In the genomic region with DNA sequence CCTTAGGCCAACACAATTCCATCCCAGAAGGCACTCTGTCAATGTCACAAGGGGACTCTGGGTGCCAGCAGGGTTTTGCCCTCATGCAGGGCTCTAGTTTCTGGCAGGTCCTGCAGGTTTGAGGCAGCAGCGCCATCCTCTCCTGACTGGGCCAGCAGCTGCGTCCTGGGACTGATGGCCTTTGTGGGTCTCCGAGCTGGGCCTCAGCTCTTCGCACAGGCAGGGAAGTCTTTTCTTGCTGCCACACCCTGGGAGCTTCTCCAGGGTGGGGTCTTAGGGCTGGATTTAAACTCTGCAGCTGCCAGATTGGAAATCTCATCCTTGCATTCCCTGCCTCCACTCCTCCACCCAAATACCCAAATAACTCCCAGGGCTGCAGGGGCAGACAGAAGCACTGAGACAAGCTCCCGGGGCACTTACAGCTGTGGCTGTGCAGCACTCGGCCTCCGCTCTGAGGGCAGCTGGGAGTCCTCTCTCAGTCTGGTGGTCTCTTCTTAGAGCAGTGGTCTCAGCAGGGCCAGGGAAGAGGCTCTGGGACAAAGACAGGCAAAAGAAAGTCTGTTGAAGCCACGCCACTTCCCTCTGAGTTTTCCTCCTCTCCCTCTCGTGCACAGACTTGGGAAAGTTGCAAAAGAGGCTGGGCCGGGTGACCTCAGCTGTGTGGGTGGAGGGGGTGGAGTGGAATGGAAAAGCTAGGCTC, we compare ENCODE assay signal across 10 cellular contexts. TPM values are rescaled to one million over a fixed set of nuclear protein-coding genes. Genes with fewer than 3 reads are reported as not detected.
DNase-seq lines count a peak whose midpoint lies in the region; ATAC-seq and TF ChIP-seq lines count a peak whose summit lies in the region.
"Had no signal": no experiment of that assay in that cellular context is flagged by ENCODE, and none has a peak within 500 bp of the region (broad histone marks: within the 10 kb centered on the region; RNA-seq: fewer than 3 reads in every experiment).

A gene with protein sequence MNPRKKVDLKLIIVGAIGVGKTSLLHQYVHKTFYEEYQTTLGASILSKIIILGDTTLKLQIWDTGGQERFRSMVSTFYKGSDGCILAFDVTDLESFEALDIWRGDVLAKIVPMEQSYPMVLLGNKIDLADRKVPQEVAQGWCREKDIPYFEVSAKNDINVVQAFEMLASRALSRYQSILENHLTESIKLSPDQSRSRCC (minus strand): TSS at position 563 of the 700 bp plus-strand sequence. CDS start 9,260 bp downstream, outside the sequence.

- peak within 1 kb of the TSS; percentile 0 for H3K4me3 Mint-ChIP-seq in Calu3 (ENCODE audit: low read depth, unreplicated experiment)
- H3K4me3 Mint-ChIP-seq in activated CD8-positive, alpha-beta T cell treated with anti-CD3 and anti-CD28 coated beads for 36 hours, result no peak within 1 kb of the TSS
- H3K4me3 Mint-ChIP-seq: naive B cell had no signal

- H3K9me3 Mint-ChIP-seq in Calu3 (ENCODE audit: low read depth, unreplicated experiment), result peaks cover 2% of the 10 kb centered on the region
- no peaks in the 10 kb centered on the region for H3K9me3 Mint-ChIP-seq in activated CD8-positive, alpha-beta T cell treated with anti-CD3 and anti-CD28 coated beads for 36 hours
- H3K9me3 Mint-ChIP-seq: naive B cell had no signal

- ATAC-seq in foreskin keratinocyte, result peak; percentile 34
- no peak for ATAC-seq in activated CD8-positive, alpha-beta T cell treated with anti-CD3 and anti-CD28 coated beads for 36 hours

- no TSS peak for BruUV-seq in Calu3 (replicated peaks; lab: Mats Ljungman, UMichigan)

- H3K9me2 ChIP-seq in SK-N-SH, result no peaks in the 10 kb centered on the region

- no peak for TF ChIP-seq EP300 in SK-N-SH (IDR thresholded peaks at IDR 0.05; ENCODE audit: borderline replicate concordance in 1 of 2, low read depth in 1 of 2, low read length in 1 of 2)

- H3K27me3 ChIP-seq in SK-N-SH (ENCODE audit: insufficient read depth) (no peaks in the 10 kb centered on the region), foreskin keratinocyte (no peaks in the 10 kb centered on the region), parathyroid adenoma (ENCODE audit: control insufficient read depth, insufficient read depth, low read length) (no peaks in the 10 kb centered on the region)

- POLR2A ChIA-PET in SK-N-SH (lab: Yijun Ruan, JAX), result no interaction called here
- POLR2A ChIA-PET in activated CD8-positive, alpha-beta T cell treated with anti-CD3 and anti-CD28 coated beads for 36 hours (lab: Charles Lee), result interaction anchor here (0.6 to 1.1 kb wide), 2 partner anchors 13 to 196 kb away, joined by 3 read pairs; no protein-coding TSS in a partner anchor

- peak within 1 kb of the TSS; percentile 58; the same call in 1 of the 2 replicates for H3K4me2 ChIP-seq in SK-N-SH
- H3K4me2 ChIP-seq in parathyroid adenoma (ENCODE audit: low read length), result no peak within 1 kb of the TSS

- no peaks in the 10 kb centered on the region for H4K20me1 ChIP-seq in SK-N-SH (ENCODE audit: insufficient read depth)

- TF ChIP-seq CTCF in Calu3 (IDR thresholded peaks at IDR 0.05; ENCODE audit: unreplicated experiment) (no peak), SK-N-SH (IDR thresholded peaks at IDR 0.05) (no peak), foreskin keratinocyte (conservative IDR thresholded peaks at IDR 0.05) (no peak), parathyroid adenoma (IDR thresholded peaks at IDR 0.05) (no peak)
- no peak for TF ChIP-seq CTCF in activated CD8-positive, alpha-beta T cell treated with anti-CD3 and anti-CD28 coated beads for 36 hours (IDR thresholded peaks at IDR 0.05)

- H3K27ac ChIP-seq in SK-N-SH (ENCODE audit: low read depth in 2 of 2, low read length in 1 of 2) (no peak within 1 kb of the TSS), foreskin keratinocyte (peak within 1 kb of the TSS; percentile 82), parathyroid adenoma (no peak within 1 kb of the TSS)

- 77% methylated on average over 10 of the region's 10 CpGs for WGBS in SK-N-SH (ENCODE audit: low lambda C conversion rate)

- intact Hi-C loops in Calu3 (cut with micrococcal nuclease; ENCODE audit: unreplicated experiment), result no loop called here
- intact Hi-C loops in activated CD8-positive, alpha-beta T cell treated with anti-CD3 and anti-CD28 coated beads for 36 hours (cut with micrococcal nuclease), result no loop called here

- H3F3A ChIP-seq in SK-N-SH (replicated peaks; ENCODE audit: insufficient read depth), result peaks cover 10% of the 10 kb centered on the region

- CTCF ChIA-PET in Calu3 (lab: Charles Lee) (interaction anchor here (0.6 to 1.3 kb wide), 4 partner anchors 17 to 68 kb away, joined by 3 to 5 read pairs (median 4); no protein-coding TSS in a partner anchor), SK-N-SH (lab: Yijun Ruan, JAX) (interaction anchor here (1.1 to 1.6 kb wide), 3 partner anchors 26 to 103 kb away, joined by 3 to 7 read pairs (median 4); no protein-coding TSS in a partner anchor)
- CTCF ChIA-PET in activated CD8-positive, alpha-beta T cell treated with anti-CD3 and anti-CD28 coated beads for 36 hours (lab: Charles Lee), result interaction anchor here (0.7 to 1.0 kb wide), 3 partner anchors 25 to 345 kb away, joined by 3 to 4 read pairs (median 3); no protein-coding TSS in a partner anchor

- peak within 1 kb of the TSS; percentile 2 for H3K27ac Mint-ChIP-seq in Calu3 (ENCODE audit: unreplicated experiment)
- H3K27ac Mint-ChIP-seq in activated CD8-positive, alpha-beta T cell treated with anti-CD3 and anti-CD28 coated beads for 36 hours, result no peak within 1 kb of the TSS

- peaks cover 42% of the 10 kb centered on the region for H3K4me1 Mint-ChIP-seq in Calu3 (ENCODE audit: low read depth, unreplicated experiment)
- peaks cover 20% of the 10 kb centered on the region for H3K4me1 Mint-ChIP-seq in activated CD8-positive, alpha-beta T cell treated with anti-CD3 and anti-CD28 coated beads for 36 hours (ENCODE audit: low read depth)

- H3K36me3 Mint-ChIP-seq in Calu3 (ENCODE audit: insufficient read depth, unreplicated experiment), result peaks cover 9% of the 10 kb centered on the region
- H3K36me3 Mint-ChIP-seq in activated CD8-positive, alpha-beta T cell treated with anti-CD3 and anti-CD28 coated beads for 36 hours (ENCODE audit: low read depth), result no peaks in the 10 kb centered on the region
- H3K36me3 Mint-ChIP-seq: naive B cell had no signal

- H3K9ac ChIP-seq in SK-N-SH (no peak within 1 kb of the TSS), parathyroid adenoma (no peak within 1 kb of the TSS)

- H3K79me2 ChIP-seq in SK-N-SH (ENCODE audit: insufficient read depth) (no peaks in the 10 kb centered on the region), parathyroid adenoma (no peaks in the 10 kb centered on the region)

- H3K4me3 ChIP-seq in SK-N-SH (ENCODE audit: low read depth in 2 of 2, low read length in 1 of 2), result no peak within 1 kb of the TSS
- no peak within 1 kb of the TSS for H3K4me3 ChIP-seq in parathyroid adenoma (ENCODE audit: low read depth, low read length)

- DNase-seq in Calu3 (peak; percentile 60), SK-N-SH (no peak), foreskin keratinocyte (peak; percentile 49 to 69), T-helper 2 cell (no peak), cerebellar cortex (ENCODE audit: low spot score) (no peak), activated T-cell treated with anti-CD3 and anti-CD28 coated beads for 4 hours (no peak)
- no peak for DNase-seq in activated CD8-positive, alpha-beta T cell treated with anti-CD3 and anti-CD28 coated beads for 36 hours
- DNase-seq: naive B cell had no signal

- no peaks in the 10 kb centered on the region for H3K36me3 ChIP-seq in SK-N-SH (replicated peaks in 1 of 2; ENCODE audit: control insufficient read depth in 1 of 2, insufficient read depth in 2 of 2, low read length in 1 of 2)
- no peaks in the 10 kb centered on the region for H3K36me3 ChIP-seq in parathyroid adenoma (ENCODE audit: control insufficient read depth, insufficient read depth, low read length)

- peaks cover 0 to 17% of the 10 kb centered on the region in 2 experiments; a peak in 2 of 4 replicates for H3K4me1 ChIP-seq in SK-N-SH (ENCODE audit: control insufficient read depth in 1 of 2, insufficient read depth in 2 of 2, low read depth in 1 of 2, low read length in 1 of 2)
- H3K4me1 ChIP-seq in foreskin keratinocyte, result peaks cover 43% of the 10 kb centered on the region
- no peaks in the 10 kb centered on the region for H3K4me1 ChIP-seq in parathyroid adenoma

- H3K9me3 ChIP-seq in SK-N-SH (no peaks in the 10 kb centered on the region), parathyroid adenoma (ENCODE audit: control insufficient read depth, low read length) (no peaks in the 10 kb centered on the region)

- no peaks in the 10 kb centered on the region for H3K27me3 Mint-ChIP-seq in Calu3 (ENCODE audit: unreplicated experiment)
- peaks cover 5% of the 10 kb centered on the region for H3K27me3 Mint-ChIP-seq in activated CD8-positive, alpha-beta T cell treated with anti-CD3 and anti-CD28 coated beads for 36 hours

- TF ChIP-seq RAD21 in SK-N-SH (IDR thresholded peaks at IDR 0.05; ENCODE audit: low read length), result no peak

- H2AFZ ChIP-seq in SK-N-SH (ENCODE audit: low read depth) (peak within 1 kb of the TSS; percentile 75; the same call in 1 of the 2 replicates), parathyroid adenoma (peak within 1 kb of the TSS; percentile 64)

TF ChIP-seq in SK-N-SH, 30 proteins besides CTCF, POLR2A, EP300 and RAD21 (continues in another document):
- TF ChIP-seq GABPA (IDR thresholded peaks at IDR 0.05; ENCODE audit: low read depth), result no peak
- no peak for TF ChIP-seq FOXJ3 (CRISPR knock-in tag; IDR thresholded peaks at IDR 0.05)
- TF ChIP-seq, protein P1, sequence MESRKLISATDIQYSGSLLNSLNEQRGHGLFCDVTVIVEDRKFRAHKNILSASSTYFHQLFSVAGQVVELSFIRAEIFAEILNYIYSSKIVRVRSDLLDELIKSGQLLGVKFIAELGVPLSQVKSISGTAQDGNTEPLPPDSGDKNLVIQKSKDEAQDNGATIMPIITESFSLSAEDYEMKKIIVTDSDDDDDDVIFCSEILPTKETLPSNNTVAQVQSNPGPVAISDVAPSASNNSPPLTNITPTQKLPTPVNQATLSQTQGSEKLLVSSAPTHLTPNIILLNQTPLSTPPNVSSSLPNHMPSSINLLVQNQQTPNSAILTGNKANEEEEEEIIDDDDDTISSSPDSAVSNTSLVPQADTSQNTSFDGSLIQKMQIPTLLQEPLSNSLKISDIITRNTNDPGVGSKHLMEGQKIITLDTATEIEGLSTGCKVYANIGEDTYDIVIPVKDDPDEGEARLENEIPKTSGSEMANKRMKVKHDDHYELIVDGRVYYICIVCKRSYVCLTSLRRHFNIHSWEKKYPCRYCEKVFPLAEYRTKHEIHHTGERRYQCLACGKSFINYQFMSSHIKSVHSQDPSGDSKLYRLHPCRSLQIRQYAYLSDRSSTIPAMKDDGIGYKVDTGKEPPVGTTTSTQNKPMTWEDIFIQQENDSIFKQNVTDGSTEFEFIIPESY (IDR thresholded peaks at IDR 0.05; ENCODE audit: borderline replicate concordance, low read depth), result no peak
- no peak for TF ChIP-seq EZH2phosphoT487 (IDR thresholded peaks at IDR 0.05; ENCODE audit: borderline replicate concordance, low read depth)
- TF ChIP-seq TCF12 (IDR thresholded peaks at IDR 0.05), result no peak

RNA-seq across cellular contexts. Expression of the gene that starts here (rescaled TPM):
- 1.1 and 1.3 TPM in 2 replicates for total RNA-seq in Calu3 (2022)
- 0.15 and 0.24 TPM in 2 replicates for polyA plus RNA-seq in SK-N-SH (2012; rRNA removed)
- 0.14 and 0.19 TPM in 2 replicates for polyA plus RNA-seq in SK-N-SH (2012; cell fraction: cytosol; rRNA removed)
- polyA plus RNA-seq in SK-N-SH (2012; cell fraction: nucleus; rRNA removed), result 0.24 and 0.29 TPM in 2 replicates
- 18.6 and 18.7 TPM in 2 replicates for total RNA-seq in foreskin keratinocyte
- 20.2 and 22.0 TPM in 2 replicates for polyA plus RNA-seq in foreskin keratinocyte
- total RNA-seq in activated CD8-positive, alpha-beta T cell treated with anti-CD3 and anti-CD28 coated beads for 36 hours, result not detected
- total RNA-seq: T-helper 1 cell treated with Interleukin-12 subunit alpha and Interleukin-12 subunit beta and Interleukin-4 antibody, amounts not matched to agents 30 ng/mL and 1 ng/mL, for 36 hours had no signal

Comparison
In these comparisons a context has a peak if more than half of its experiments do, and no peak if none do; other contexts are left out.
1. RNA of the gene that starts here (polyA plus RNA-seq): 20.2 to 22.0 TPM in foreskin keratinocyte; 0.14 to 0.29 TPM in SK-N-SH; every median in the first group is over 10 times any median in the second.
2. DNase-seq: peak in Calu3 (single experiment) and foreskin keratinocyte (2 of 2); none in SK-N-SH (single experiment), activated CD8-positive, alpha-beta T cell treated with anti-CD3 and anti-CD28 coated beads for 36 hours (single experiment), T-helper 2 cell (0 of 5), cerebellar cortex (single experiment) and activated T-cell treated with anti-CD3 and anti-CD28 coated beads for 4 hours (single experiment).